Comparison of ENCODE assay signal across 17 cellular contexts in genomic region chr14:55086939-55087338, GRCh38. TPM values are rescaled to one million over a fixed set of nuclear protein-coding genes. Genes with fewer than 3 reads are reported as not detected.
DNase-seq lines count a peak whose midpoint lies in the region; ATAC-seq and TF ChIP-seq lines count a peak whose summit lies in the region.
"Had no signal": no experiment of that assay in that cellular context is flagged by ENCODE, and none has a peak within 500 bp of the region (broad histone marks: within the 10 kb centered on the region; RNA-seq: fewer than 3 reads in every experiment).

No MANE protein-coding gene starts in this region.

- H3K4me2 ChIP-seq in OCI-LY7 (ENCODE audit: low read length), result no peak overlapping the region

- DNase-seq in WTC11 (ENCODE audit: low spot score) (no peak), colonic mucosa (peak; percentile 11), osteocyte (ENCODE audit: extremely low spot score, unreplicated experiment) (peak; percentile 42), type B pancreatic cell (ENCODE audit: extremely low spot score, unreplicated experiment) (peak; percentile 42), OCI-LY7 (ENCODE audit: low spot score) (no peak)
- DNase-seq: C1 segment of cervical spinal cord; Calu3; CD4-positive, alpha-beta memory T cell; COR-L47; DMS53; DMS79 treated with DMSO at 0.1 percent for 48 hours; GF-D8; GM23248; H9 had no signal

- H3K27ac ChIP-seq in colonic mucosa (no peak overlapping the region), OCI-LY7 (ENCODE audit: low read depth, low read length, poor library complexity, severe bottlenecking) (no peak overlapping the region)
- H3K27ac ChIP-seq: GM23248 had no signal

- H3K9me3 ChIP-seq in colonic mucosa (no peaks in the 10 kb centered on the region), OCI-LY7 (ENCODE audit: low read length) (no peaks in the 10 kb centered on the region)

- H3K9me3 Mint-ChIP-seq in WTC11, result peaks cover 4% of the 10 kb centered on the region; the same call in 1 of the 2 replicates
- no peaks in the 10 kb centered on the region for H3K9me3 Mint-ChIP-seq in osteocyte (ENCODE audit: unreplicated experiment)
- no peaks in the 10 kb centered on the region for H3K9me3 Mint-ChIP-seq in type B pancreatic cell
- H3K9me3 Mint-ChIP-seq: CD4-positive, alpha-beta memory T cell; H9 had no signal

- H3K36me3 ChIP-seq in colonic mucosa, result no peaks in the 10 kb centered on the region
- no peaks in the 10 kb centered on the region for H3K36me3 ChIP-seq in OCI-LY7 (ENCODE audit: insufficient read depth, low read length)

- intact Hi-C loops in colonic mucosa (cut with DNase I) (loop anchor here (5.0 kb wide), 1 partner anchor 35 kb away; the partner anchor contains the start of gene MAPK1IP1L), OCI-LY7 (cut with micrococcal nuclease; ENCODE audit: unreplicated experiment) (loop anchor here (5.0 to 10.0 kb wide), 3 partner anchors 45 to 338 kb away; no protein-coding TSS in a partner anchor)

- POLR2A ChIA-PET in WTC11 (lab: Charles Lee), result interaction anchor here (0.7 kb wide), 1 partner anchor 9 kb away, joined by 4 read pairs; no protein-coding TSS in a partner anchor
- POLR2A ChIA-PET in OCI-LY7 (lab: Charles Lee), result interaction anchor here (0.5 to 1.5 kb wide), 3 partner anchors 34 to 136 kb away, joined by 3 to 4 read pairs (median 4); no protein-coding TSS in a partner anchor

- no peak for ATAC-seq in WTC11
- no peak for ATAC-seq in GM18502 (IDR thresholded peaks at IDR 0.05; ENCODE audit: poor library complexity, unreplicated experiment)
- no peak for ATAC-seq in HG02571 (IDR thresholded peaks at IDR 0.05; ENCODE audit: unreplicated experiment)
- ATAC-seq: HCT116 had no signal

- no peaks in the 10 kb centered on the region for H3K36me3 Mint-ChIP-seq in WTC11
- no peaks in the 10 kb centered on the region for H3K36me3 Mint-ChIP-seq in osteocyte (ENCODE audit: unreplicated experiment)
- no peaks in the 10 kb centered on the region for H3K36me3 Mint-ChIP-seq in type B pancreatic cell
- H3K36me3 Mint-ChIP-seq: CD4-positive, alpha-beta memory T cell had no signal

- no peak overlapping the region for H2AFZ ChIP-seq in OCI-LY7 (ENCODE audit: low read length)
- H2AFZ ChIP-seq: GM23248 had no signal

- H3K9ac ChIP-seq in colonic mucosa (ENCODE audit: low read depth in 2 of 2, low read length in 2 of 2), result no peak overlapping the region
- H3K9ac ChIP-seq: GM23248 had no signal

- no peak for TF ChIP-seq CTCF in WTC11 (IDR thresholded peaks at IDR 0.05)
- no peak for TF ChIP-seq CTCF in colonic mucosa (IDR thresholded peaks at IDR 0.05)
- TF ChIP-seq CTCF in osteocyte (IDR thresholded peaks at IDR 0.05), result no peak
- TF ChIP-seq CTCF in type B pancreatic cell (conservative IDR thresholded peaks at IDR 0.05), result no peak
- TF ChIP-seq CTCF in OCI-LY7 (conservative IDR thresholded peaks at IDR 0.05; ENCODE audit: low read length), result no peak

- no peak overlapping the region for H3K27ac Mint-ChIP-seq in WTC11
- H3K27ac Mint-ChIP-seq in osteocyte (ENCODE audit: unreplicated experiment), result no peak overlapping the region
- no peak overlapping the region for H3K27ac Mint-ChIP-seq in type B pancreatic cell
- H3K27ac Mint-ChIP-seq: CD4-positive, alpha-beta memory T cell; H9 had no signal

- no peak overlapping the region for H3K4me3 ChIP-seq in colonic mucosa
- H3K4me3 ChIP-seq in OCI-LY7 (ENCODE audit: low read depth, low read length, poor library complexity, severe bottlenecking), result no peak overlapping the region
- H3K4me3 ChIP-seq: GM23248 had no signal

- H3K4me1 Mint-ChIP-seq in WTC11, result no peaks in the 10 kb centered on the region
- peaks cover 4% of the 10 kb centered on the region for H3K4me1 Mint-ChIP-seq in osteocyte (ENCODE audit: unreplicated experiment)
- peaks cover 9% of the 10 kb centered on the region for H3K4me1 Mint-ChIP-seq in type B pancreatic cell (ENCODE audit: unreplicated experiment)

- CTCF ChIA-PET in WTC11 (lab: Charles Lee), result interaction anchor here (1.3 kb wide), 1 partner anchor 51 kb away, joined by 5 read pairs; no protein-coding TSS in a partner anchor
- CTCF ChIA-PET in OCI-LY7 (lab: Charles Lee; ENCODE audit: unreplicated experiment), result no interaction called here

- H3K4me1 ChIP-seq in colonic mucosa (no peaks in the 10 kb centered on the region), OCI-LY7 (ENCODE audit: insufficient read depth, low read length, poor library complexity, severe bottlenecking) (peaks cover 5% of the 10 kb centered on the region)

- no peaks in the 10 kb centered on the region for H3K79me2 ChIP-seq in OCI-LY7 (ENCODE audit: insufficient read depth, low read depth, low read length)

- no peaks in the 10 kb centered on the region for H3K27me3 ChIP-seq in colonic mucosa

- BruUV-seq in OCI-LY7 (replicated peaks; lab: Mats Ljungman, UMichigan), result no TSS peak

- no peak overlapping the region for H3K4me3 Mint-ChIP-seq in WTC11
- H3K4me3 Mint-ChIP-seq in osteocyte (ENCODE audit: unreplicated experiment), result no peak overlapping the region
- H3K4me3 Mint-ChIP-seq in type B pancreatic cell, result no peak overlapping the region
- H3K4me3 Mint-ChIP-seq: CD4-positive, alpha-beta memory T cell; H9 had no signal

- H3K9me2 ChIP-seq in OCI-LY7 (ENCODE audit: insufficient read depth, low read length), result no peaks in the 10 kb centered on the region

- no peaks in the 10 kb centered on the region for H4K20me1 ChIP-seq in OCI-LY7 (ENCODE audit: insufficient read depth, low read length)

- H3K27me3 Mint-ChIP-seq in WTC11 (ENCODE audit: low read depth) (no peaks in the 10 kb centered on the region), osteocyte (ENCODE audit: unreplicated experiment) (no peaks in the 10 kb centered on the region), type B pancreatic cell (no peaks in the 10 kb centered on the region)
- H3K27me3 Mint-ChIP-seq: CD4-positive, alpha-beta memory T cell had no signal

TF ChIP-seq in WTC11, 78 proteins besides CTCF, POLR2A, EP300 and RAD21 (continues in another document):
- TF ChIP-seq HMGXB4 (CRISPR knock-in tag; IDR thresholded peaks at IDR 0.05), result no peak
- TF ChIP-seq ATF6 (CRISPR knock-in tag; IDR thresholded peaks at IDR 0.05), result no peak
- TF ChIP-seq SMAD4 (CRISPR knock-in tag; IDR thresholded peaks at IDR 0.05), result no peak
- TF ChIP-seq NFYB (CRISPR knock-in tag; conservative IDR thresholded peaks at IDR 0.05; ENCODE audit: low read depth), result peak; percentile 47
- TF ChIP-seq ESRRA (CRISPR knock-in tag; IDR thresholded peaks at IDR 0.05; ENCODE audit: borderline replicate concordance), result no peak

RNA-seq across cellular contexts. Expression of gene MAPK1IP1L, which starts 35.5 kb away (rescaled TPM):
- total RNA-seq in WTC11 (2021) (97.9 to 107 TPM (median 107 TPM) in 3 replicates), colonic mucosa (10 to 100 TPM; 79.8 to 83.2 TPM), osteocyte (85.7 and 102 TPM in 2 replicates), type B pancreatic cell (ENCODE audit: low replicate concordance) (93.1 and 100 TPM in 2 replicates), OCI-LY7 (2022) (92.2 and 94.8 TPM in 2 replicates)
- 24.6 and 27.9 TPM in 2 replicates for total RNA-seq in OCI-LY7 (2014; rRNA removed; shearing (Covaris generic))

RNA-seq across cellular contexts. Expression of gene LGALS3, which starts 42.1 kb away (rescaled TPM):
- total RNA-seq in WTC11 (2021), result 5.8 to 6.7 TPM (median 6.5 TPM) in 3 replicates
- 1,000 to 10,000 TPM; 1,592 to 1,798 TPM for total RNA-seq in colonic mucosa
- total RNA-seq in osteocyte, result 90.8 and 91.0 TPM in 2 replicates
- total RNA-seq in type B pancreatic cell (ENCODE audit: low replicate concordance), result 120 and 497 TPM in 2 replicates
- not detected in 2 replicates for total RNA-seq in OCI-LY7 (2014; rRNA removed; shearing (Covaris generic))
- total RNA-seq in OCI-LY7 (2022), result not detected in 2 replicates

RNA-seq across cellular contexts. Expression of gene SOCS4, which starts 59.9 kb away (rescaled TPM):
- 20.7 to 21.3 TPM (median 21.2 TPM) in 3 replicates for total RNA-seq in WTC11 (2021)
- total RNA-seq in colonic mucosa, result 10 to 100 TPM; 15.9 to 23.7 TPM
- 20.1 and 21.8 TPM in 2 replicates for total RNA-seq in osteocyte
- total RNA-seq in type B pancreatic cell (ENCODE audit: low replicate concordance), result 21.1 and 22.4 TPM in 2 replicates
- 18.5 and 23.0 TPM in 2 replicates for total RNA-seq in OCI-LY7 (2014; rRNA removed; shearing (Covaris generic))
- 33.4 and 37.3 TPM in 2 replicates for total RNA-seq in OCI-LY7 (2022)

Comparison
In these comparisons a context has a peak if more than half of its experiments do, and no peak if none do; other contexts are left out.
1. DNase-seq: peak in colonic mucosa (single experiment), osteocyte (single experiment) and type B pancreatic cell (single experiment); none in WTC11 (single experiment) and OCI-LY7 (single experiment).
2. RNA of gene LGALS3, which starts 42.1 kb away (total RNA-seq): 1,592 to 1,798 TPM in colonic mucosa, 120 to 497 TPM in type B pancreatic cell and 90.8 to 91.0 TPM in osteocyte; 5.8 to 6.7 TPM in WTC11 and not detected in OCI-LY7; every median in the first group is over 10 times any median in the second.